12 cellular contexts compared by ENCODE assay signal in the genomic region with DNA sequence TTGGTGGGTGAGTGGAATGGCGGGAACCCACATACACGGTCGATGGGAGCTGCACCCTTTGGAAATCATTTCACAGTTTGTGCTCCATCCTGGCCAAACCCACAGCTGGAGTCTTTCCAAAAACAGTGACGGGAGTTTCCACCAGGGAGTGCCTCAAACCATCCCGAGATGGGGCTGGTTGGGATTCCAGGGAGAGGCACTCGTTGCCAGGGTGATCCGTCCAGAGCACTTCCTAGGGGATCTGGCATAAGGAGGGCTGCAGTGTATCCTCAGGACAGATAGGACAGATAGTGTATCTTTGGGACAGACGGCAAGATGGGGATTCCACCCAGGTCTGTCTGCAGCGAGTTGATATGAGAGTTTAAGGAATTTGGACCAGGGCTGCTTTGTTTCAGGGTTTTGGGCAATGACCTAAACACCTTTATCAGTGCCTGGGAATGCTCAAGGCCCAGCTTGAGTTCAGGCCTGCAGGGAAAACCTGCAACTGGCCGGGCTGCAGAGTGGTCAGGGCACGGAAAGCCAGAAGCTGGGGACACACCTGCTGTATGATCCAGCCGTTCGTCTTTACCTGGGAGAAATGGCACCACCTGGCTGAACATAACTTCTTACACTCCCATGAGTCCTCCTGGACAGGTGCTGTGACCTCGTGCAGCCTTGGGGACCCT. TPM values are rescaled to one million over a fixed set of nuclear protein-coding genes. Genes with fewer than 3 reads are reported as not detected.
A peak's percentile ranks its signal among the peaks of the same experiment; 100 is the strongest.
DNase-seq lines count a peak whose midpoint lies in the region; ATAC-seq and TF ChIP-seq lines count a peak whose summit lies in the region.
"Had no signal": no experiment of that assay in that cellular context is flagged by ENCODE, and none has a peak within 500 bp of the region (broad histone marks: within the 10 kb centered on the region; RNA-seq: fewer than 3 reads in every experiment).

No MANE protein-coding gene starts in this region.

- TF ChIP-seq CTCF in left ventricle myocardium inferior (IDR thresholded peaks at IDR 0.05; ENCODE audit: borderline replicate concordance) (no peak), MCF 10A (IDR thresholded peaks at IDR 0.05; ENCODE audit: unreplicated experiment) (no peak), mesothelial cell of epicardium (IDR thresholded peaks at IDR 0.05; ENCODE audit: unreplicated experiment) (no peak), vagina (IDR thresholded peaks at IDR 0.05) (no peak)

- H3K27ac ChIP-seq in left ventricle myocardium inferior (replicated peaks), result no peak overlapping the region
- H3K27ac ChIP-seq in vagina, result peak overlapping the region; percentile 94

- H3K36me3 Mint-ChIP-seq in MCF 10A (ENCODE audit: insufficient read depth, unreplicated experiment), result peaks cover 14% of the 10 kb centered on the region
- H3K36me3 Mint-ChIP-seq in mesothelial cell of epicardium, result peaks cover 3% of the 10 kb centered on the region
- no peaks in the 10 kb centered on the region for H3K36me3 Mint-ChIP-seq in activated naive CD8-positive, alpha-beta T cell treated with anti-CD3 and anti-CD28 coated beads for 36 hours

- H3K27me3 Mint-ChIP-seq in MCF 10A (ENCODE audit: insufficient read depth, unreplicated experiment) (no peaks in the 10 kb centered on the region), mesothelial cell of epicardium (ENCODE audit: low read depth) (no peaks in the 10 kb centered on the region)
- peaks cover 5% of the 10 kb centered on the region for H3K27me3 Mint-ChIP-seq in activated naive CD8-positive, alpha-beta T cell treated with anti-CD3 and anti-CD28 coated beads for 36 hours

- H3K4me3 Mint-ChIP-seq in MCF 10A (ENCODE audit: unreplicated experiment), result no peak overlapping the region
- no peak overlapping the region for H3K4me3 Mint-ChIP-seq in mesothelial cell of epicardium
- no peak overlapping the region for H3K4me3 Mint-ChIP-seq in activated naive CD8-positive, alpha-beta T cell treated with anti-CD3 and anti-CD28 coated beads for 36 hours
- H3K4me3 Mint-ChIP-seq: activated CD8-positive, alpha-beta T cell treated with anti-CD3 and anti-CD28 coated beads, Interleukin-2, amount 10 ng/mL, durations not matched to agents 7 days and 5 days had no signal

- H3K4me1 Mint-ChIP-seq in MCF 10A (ENCODE audit: insufficient read depth, unreplicated experiment) (peaks cover 9% of the 10 kb centered on the region), mesothelial cell of epicardium (peaks cover 57% of the 10 kb centered on the region)
- H3K4me1 Mint-ChIP-seq in activated naive CD8-positive, alpha-beta T cell treated with anti-CD3 and anti-CD28 coated beads for 36 hours, result peaks cover 11% of the 10 kb centered on the region

- H3K27me3 ChIP-seq in left ventricle myocardium inferior (ENCODE audit: low read depth) (no peaks in the 10 kb centered on the region), vagina (no peaks in the 10 kb centered on the region)
- H3K27me3 ChIP-seq: body of pancreas had no signal

- H3K4me3 ChIP-seq in left ventricle myocardium inferior (no peak overlapping the region), vagina (no peak overlapping the region)
- H3K4me3 ChIP-seq: body of pancreas had no signal

- intact Hi-C loops in left cardiac atrium (cut with DNase I), result loop anchor here (5.0 kb wide), 3 partner anchors 149 to 301 kb away; no protein-coding TSS in a partner anchor
- intact Hi-C loops in left ventricle myocardium inferior (cut with micrococcal nuclease), result loop anchor here (5.0 kb wide), 1 partner anchor 156 kb away; no protein-coding TSS in a partner anchor
- intact Hi-C loops in MCF 10A (cut with micrococcal nuclease), result no loop called here
- intact Hi-C loops in vagina (cut with DNase I), result no loop called here

- DNase-seq in left cardiac atrium, result peak; percentile 67
- no peak for DNase-seq in left ventricle myocardium inferior
- peak; percentile 46 for DNase-seq in MCF 10A (ENCODE audit: unreplicated experiment)
- peak in 1 of 2 experiments; percentile 37 for DNase-seq in mesothelial cell of epicardium (ENCODE audit: low spot score in 2 of 2, unreplicated experiment in 2 of 2)
- peak; percentile 70 to 82 for DNase-seq in vagina (ENCODE audit: extremely low spot score in 2 of 2)
- no peak for DNase-seq in activated naive CD8-positive, alpha-beta T cell treated with anti-CD3 and anti-CD28 coated beads for 36 hours
- no peak for DNase-seq in NCI-H774 (lab: John Stamatoyannopoulos, UW)
- DNase-seq: activated CD8-positive, alpha-beta T cell treated with anti-CD3 and anti-CD28 coated beads, Interleukin-2, amount 10 ng/mL, durations not matched to agents 7 days and 5 days; NCI-H345 had no signal

- peaks cover 64% of the 10 kb centered on the region for H3K4me1 ChIP-seq in left ventricle myocardium inferior
- peaks cover 61% of the 10 kb centered on the region for H3K4me1 ChIP-seq in vagina

- H3K27ac Mint-ChIP-seq in MCF 10A (ENCODE audit: low read depth, unreplicated experiment) (peak overlapping the region; percentile 35), mesothelial cell of epicardium (peak overlapping the region; percentile 61)
- H3K27ac Mint-ChIP-seq in activated naive CD8-positive, alpha-beta T cell treated with anti-CD3 and anti-CD28 coated beads for 36 hours, result no peak overlapping the region
- H3K27ac Mint-ChIP-seq: activated CD8-positive, alpha-beta T cell treated with anti-CD3 and anti-CD28 coated beads, Interleukin-2, amount 10 ng/mL, durations not matched to agents 7 days and 5 days had no signal

- CTCF ChIA-PET in MCF 10A (lab: Yijun Ruan, JAX), result interaction anchor here (0.6 to 4.1 kb wide), 5 partner anchors 149 to 359 kb away, joined by 3 to 28 read pairs (median 25); no protein-coding TSS in a partner anchor

- ATAC-seq in left cardiac atrium, result no peak
- no peak for ATAC-seq in HG03039 (IDR thresholded peaks at IDR 0.05; ENCODE audit: unreplicated experiment)
- ATAC-seq: activated CD8-positive, alpha-beta T cell treated with anti-CD3 and anti-CD28 coated beads, Interleukin-2, amount 10 ng/mL, durations not matched to agents 7 days and 5 days; body of pancreas; left colon had no signal

- no peaks in the 10 kb centered on the region for H3K9me3 Mint-ChIP-seq in MCF 10A (ENCODE audit: unreplicated experiment)
- H3K9me3 Mint-ChIP-seq in mesothelial cell of epicardium, result no peaks in the 10 kb centered on the region
- H3K9me3 Mint-ChIP-seq in activated naive CD8-positive, alpha-beta T cell treated with anti-CD3 and anti-CD28 coated beads for 36 hours, result no peaks in the 10 kb centered on the region

- no TSS peak for BruUV-seq in MCF 10A (replicated peaks; lab: Mats Ljungman, UMichigan)

- TF ChIP-seq POLR2A in vagina (IDR thresholded peaks at IDR 0.05), result no peak

- H3K9me3 ChIP-seq in left ventricle myocardium inferior (replicated peaks), result no peaks in the 10 kb centered on the region
- no peaks in the 10 kb centered on the region for H3K9me3 ChIP-seq in vagina
- H3K9me3 ChIP-seq: body of pancreas had no signal

- no peaks in the 10 kb centered on the region for H3K36me3 ChIP-seq in left ventricle myocardium inferior
- H3K36me3 ChIP-seq in vagina, result no peaks in the 10 kb centered on the region

- POLR2A ChIA-PET in MCF 10A (lab: Yijun Ruan, JAX), result interaction anchor here (0.6 kb wide), 2 partner anchors 74 to 351 kb away, joined by 3 to 4 read pairs; partner anchors contain the start of gene SLX9

RNA-seq across cellular contexts. Expression of gene POFUT2, which starts 3.4 kb away (rescaled TPM):
- total RNA-seq in left cardiac atrium (10 to 100 TPM; 18.1 to 20.3 TPM), left ventricle myocardium inferior (20.9 TPM), MCF 10A (2022) (25.2 and 31.3 TPM in 2 replicates), mesothelial cell of epicardium (62.5 to 64.7 TPM (median 63.4 TPM) in 3 replicates), vagina (38.3 TPM)
- 10 to 100 TPM; 11.6 to 13.3 TPM for total RNA-seq in activated naive CD8-positive, alpha-beta T cell treated with anti-CD3 and anti-CD28 coated beads for 36 hours

Comparison
In these comparisons a context has a peak if more than half of its experiments do, and no peak if none do; other contexts are left out.
1. DNase-seq: peak in left cardiac atrium (single experiment), MCF 10A (single experiment) and vagina (2 of 2); none in left ventricle myocardium inferior (single experiment), activated naive CD8-positive, alpha-beta T cell treated with anti-CD3 and anti-CD28 coated beads for 36 hours (single experiment) and NCI-H774 (single experiment).
2. intact Hi-C loops: an anchor here in left cardiac atrium (5.0 kb wide) and left ventricle myocardium inferior (5.0 kb wide); none called in MCF 10A and vagina.